11 cellular contexts compared by ENCODE assay signal in the genomic region with DNA sequence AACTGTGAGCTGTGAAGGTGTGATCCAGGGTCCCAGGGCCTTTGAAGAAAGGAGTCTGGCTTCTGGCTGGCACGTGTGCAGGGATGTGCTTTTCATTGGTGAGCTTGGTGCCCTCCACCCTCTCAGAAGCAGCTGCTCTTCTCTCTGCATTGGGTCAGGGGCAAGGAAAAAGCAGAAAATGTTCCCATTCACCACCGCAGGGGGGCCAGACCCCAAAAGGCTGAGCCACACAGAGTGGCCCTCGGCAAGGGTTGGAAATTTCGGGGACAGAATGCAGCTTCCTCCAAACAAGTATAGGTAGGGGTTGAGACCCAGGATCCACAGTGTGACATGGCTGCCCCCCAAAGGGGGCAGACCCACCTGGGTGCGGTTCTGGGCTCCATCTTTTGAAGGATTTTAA. TPM values are rescaled to one million over a fixed set of nuclear protein-coding genes. Genes with fewer than 3 reads are reported as not detected.
DNase-seq lines count a peak whose midpoint lies in the region; ATAC-seq and TF ChIP-seq lines count a peak whose summit lies in the region.
"Had no signal": no experiment of that assay in that cellular context is flagged by ENCODE, and none has a peak within 500 bp of the region (broad histone marks: within the 10 kb centered on the region; RNA-seq: fewer than 3 reads in every experiment).

No MANE protein-coding gene starts in this region.

- H3K4me2 ChIP-seq in skeletal muscle satellite cell (ENCODE audit: low read length) = no peak overlapping the region

- no peak for ATAC-seq in omental fat pad (ENCODE audit: low FRiP score)

- H3K36me3 ChIP-seq in MG63 (peaks cover 49% of the 10 kb centered on the region), skeletal muscle satellite cell (ENCODE audit: insufficient read depth, low read length) (peaks cover 5% of the 10 kb centered on the region)

- no peak for TF ChIP-seq CTCF in omental fat pad (IDR thresholded peaks at IDR 0.05)

- no peaks in the 10 kb centered on the region for H3K27me3 ChIP-seq in MG63
- H3K27me3 ChIP-seq in skeletal muscle satellite cell (ENCODE audit: control insufficient read depth, insufficient read depth, low read length) = no peaks in the 10 kb centered on the region

- H3K9me3 ChIP-seq in MG63 (no peaks in the 10 kb centered on the region), skeletal muscle satellite cell (replicated peaks; ENCODE audit: low read length) (no peaks in the 10 kb centered on the region)

- peaks cover 38% of the 10 kb centered on the region for H3K4me1 ChIP-seq in skeletal muscle satellite cell (ENCODE audit: control insufficient read depth, insufficient read depth, low read length)

- peak overlapping the region; percentile 92 for H3K9ac ChIP-seq in skeletal muscle satellite cell (ENCODE audit: low read depth, low read length)

- DNase-seq in NK-92 treated with Interleukin-12 subunit alpha and Interleukin-12 subunit beta, amount 100 ng/mL, for 24 hours (lab: John Stamatoyannopoulos, UW) = peak; percentile 38
- DNase-seq in NK-92 (lab: John Stamatoyannopoulos, UW; ENCODE audit: unreplicated experiment) (no peak), MG63 (no peak), omental fat pad (ENCODE audit: low spot score) (no peak), NCI-H2029 treated with DMSO at 0.1 percent for 48 hours (lab: John Stamatoyannopoulos, UW) (no peak)
- DNase-seq in stimulated activated naive CD4-positive, alpha-beta T cell treated with Interleukin-2 at 50 U/mL for 16 hours (lab: John Stamatoyannopoulos, UW) = no peak
- DNase-seq: ACHN had no signal

- H3K4me3 ChIP-seq in MG63 (peak overlapping the region; percentile 80; the same call in 1 of the 2 replicates), skeletal muscle satellite cell (ENCODE audit: low read length) (no peak overlapping the region)

- H3K27ac ChIP-seq in cingulate gyrus (ENCODE audit: low read depth, low read length) = peak overlapping the region; percentile 23

RNA-seq across cellular contexts. Expression of a gene that starts 2.5 kb away (rescaled TPM):
- total RNA-seq in MG63 (2014; rRNA removed; shearing (Covaris generic); ENCODE audit: low replicate concordance) = 42.0 and 57.2 TPM in 2 replicates
- total RNA-seq in skeletal muscle satellite cell (2012; rRNA removed) = 40.1 and 40.8 TPM in 2 replicates
- 10 to 100 TPM; 11.6 to 43.2 (median 28.2) TPM for total RNA-seq in omental fat pad

RNA-seq across cellular contexts. Expression of a gene that starts 28.2 kb away (rescaled TPM):
- total RNA-seq in MG63 (2014; rRNA removed; shearing (Covaris generic); ENCODE audit: low replicate concordance) = not detected in 2 replicates
- total RNA-seq in skeletal muscle satellite cell (2012; rRNA removed) = under 0.01 TPM in 1 of 2 replicates, not detected in the other
- not detected for total RNA-seq in omental fat pad

RNA-seq across cellular contexts. Expression of a gene that starts 35.8 kb away (rescaled TPM):
- 0.23 TPM in 1 of 2 replicates, not detected in the other for total RNA-seq in MG63 (2014; rRNA removed; shearing (Covaris generic); ENCODE audit: low replicate concordance)
- total RNA-seq in skeletal muscle satellite cell (2012; rRNA removed) = not detected in 2 replicates
- total RNA-seq in omental fat pad = under 1 TPM in 1 of 4 donors, not detected in 3; 0.37 TPM
- total RNA-seq: T-helper 1 cell treated with Interleukin-12 subunit alpha and Interleukin-12 subunit beta and Interleukin-4 antibody, amounts not matched to agents 30 ng/mL and 1 ng/mL, for 36 hours; urinary bladder had no signal

RNA-seq across cellular contexts. Expression of a gene that starts 42.0 kb away (rescaled TPM):
- total RNA-seq in MG63 (2014; rRNA removed; shearing (Covaris generic); ENCODE audit: low replicate concordance) = not detected in 2 replicates
- total RNA-seq in skeletal muscle satellite cell (2012; rRNA removed) = not detected in 2 replicates
- total RNA-seq in omental fat pad = not detected
- total RNA-seq: urinary bladder had no signal

RNA-seq across cellular contexts. Expression of a gene that starts 58.5 kb away (rescaled TPM):
- total RNA-seq in MG63 (2014; rRNA removed; shearing (Covaris generic); ENCODE audit: low replicate concordance) = 14.5 and 19.5 TPM in 2 replicates
- total RNA-seq in skeletal muscle satellite cell (2012; rRNA removed) = 21.3 and 27.1 TPM in 2 replicates
- 10 to 100 TPM; 23.2 to 52.6 (median 41.4) TPM for total RNA-seq in omental fat pad
